In the genomic region with DNA sequence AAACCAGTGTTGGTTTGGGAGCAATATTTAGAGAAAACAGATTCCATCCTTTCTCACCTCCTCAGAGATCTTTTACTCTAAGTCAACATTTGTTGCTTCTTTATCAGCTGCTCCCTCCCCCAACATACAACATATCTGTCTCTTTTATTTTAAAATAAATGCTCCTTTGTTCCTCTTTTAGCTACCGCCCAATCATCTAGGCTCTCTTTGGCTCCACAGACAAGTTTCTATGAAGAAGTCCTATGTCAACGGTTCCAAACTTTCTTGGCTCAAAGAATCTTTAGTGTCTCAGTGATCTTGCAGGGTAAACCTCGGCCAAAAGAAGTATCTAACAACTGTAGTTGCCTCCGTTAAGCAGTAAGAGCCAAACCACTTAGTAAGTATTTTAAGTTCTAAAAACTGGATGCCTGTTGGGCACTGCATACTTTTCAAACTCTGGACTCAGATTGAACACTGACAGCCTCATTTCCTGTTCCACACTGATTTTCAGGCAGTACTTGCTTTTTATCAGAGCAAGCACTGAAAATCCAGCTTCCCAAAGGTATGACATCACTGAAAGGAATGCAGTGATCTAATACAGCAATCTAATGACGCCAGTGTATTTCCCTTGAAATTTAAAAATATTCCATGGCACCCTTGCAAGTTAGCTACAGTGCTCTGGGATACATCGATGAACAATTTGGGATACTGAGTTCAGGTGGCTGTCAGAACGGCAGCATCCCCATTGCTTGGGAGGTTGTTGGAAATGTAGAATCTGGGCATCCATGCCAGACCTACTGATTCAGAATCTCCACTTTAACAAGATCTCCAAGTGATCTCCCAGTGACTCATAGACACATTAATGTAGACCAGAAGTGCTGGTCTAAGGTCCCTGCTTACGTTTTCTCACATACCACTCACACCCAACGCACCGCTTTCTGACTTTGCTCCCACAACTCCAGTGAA, we compare ENCODE assay signal across 8 cellular contexts. TPM values are rescaled to one million over a fixed set of nuclear protein-coding genes. Genes with fewer than 3 reads are reported as not detected.
DNase-seq lines count a peak whose midpoint lies in the region; ATAC-seq and TF ChIP-seq lines count a peak whose summit lies in the region.

No MANE protein-coding gene starts in this region.

- H3K9me3 Mint-ChIP-seq in T-helper 2 cell treated with Interferon-gamma antibody and Interleukin-4, amounts not matched to agents 5 μg/mL and 100 μg/mL, for 36 hours: no peaks in the 10 kb centered on the region
- H3K9me3 Mint-ChIP-seq in activated naive CD4-positive, alpha-beta T cell treated with anti-CD3 and anti-CD28 coated beads, Interleukin-2, amount 50 U/mL, for 72 hours: peaks cover 0 to 5% of the 10 kb centered on the region in 2 donors

- no peaks in the 10 kb centered on the region for H3K27me3 ChIP-seq in foreskin keratinocyte
- H3K27me3 ChIP-seq in rectal smooth muscle tissue (ENCODE audit: control insufficient read depth, insufficient read depth, low read length): no peaks in the 10 kb centered on the region

- no peaks in the 10 kb centered on the region for H3K27me3 Mint-ChIP-seq in T-helper 2 cell treated with Interferon-gamma antibody and Interleukin-4, amounts not matched to agents 5 μg/mL and 100 μg/mL, for 36 hours (ENCODE audit: low read depth)

- no peak overlapping the region for H3K27ac Mint-ChIP-seq in T-helper 2 cell treated with Interferon-gamma antibody and Interleukin-4, amounts not matched to agents 5 μg/mL and 100 μg/mL, for 36 hours
- H3K27ac Mint-ChIP-seq in activated naive CD4-positive, alpha-beta T cell treated with anti-CD3 and anti-CD28 coated beads, Interleukin-2, amount 50 U/mL, for 72 hours: peak overlapping the region in 1 of 2 donors; percentile 1

- ATAC-seq in foreskin keratinocyte: peak; percentile 97
- ATAC-seq in activated naive CD4-positive, alpha-beta T cell treated with anti-CD3 and anti-CD28 coated beads, Interleukin-2, amount 50 U/mL, for 72 hours: no peak

- peak; percentile 95 for DNase-seq in EL
- DNase-seq in SK-N-MC (ENCODE audit: low read depth, low spot score): peak; percentile 20
- peak; percentile 91 to 96 for DNase-seq in foreskin keratinocyte
- DNase-seq in anterior cingulate cortex (lab: John Stamatoyannopoulos, UW): no peak
- DNase-seq in NCI-H1105 (lab: John Stamatoyannopoulos, UW): no peak
- DNase-seq in T-helper 2 cell treated with Interferon-gamma antibody and Interleukin-4, amounts not matched to agents 5 μg/mL and 100 μg/mL, for 36 hours (ENCODE audit: low spot score): no peak
- DNase-seq in activated naive CD4-positive, alpha-beta T cell treated with anti-CD3 and anti-CD28 coated beads, Interleukin-2, amount 50 U/mL, for 72 hours (ENCODE audit: low spot score in 2 of 2): no peak

- H3K4me3 Mint-ChIP-seq in T-helper 2 cell treated with Interferon-gamma antibody and Interleukin-4, amounts not matched to agents 5 μg/mL and 100 μg/mL, for 36 hours: no peak overlapping the region

- peaks cover 23% of the 10 kb centered on the region for H3K4me1 Mint-ChIP-seq in T-helper 2 cell treated with Interferon-gamma antibody and Interleukin-4, amounts not matched to agents 5 μg/mL and 100 μg/mL, for 36 hours (ENCODE audit: low read depth)

- H3K4me3 ChIP-seq in SK-N-MC (no peak overlapping the region), rectal smooth muscle tissue (ENCODE audit: low read length) (no peak overlapping the region)

- TF ChIP-seq CTCF in foreskin keratinocyte (conservative IDR thresholded peaks at IDR 0.05): no peak

- H3K27ac ChIP-seq in SK-N-MC: no peak overlapping the region; the same call in 1 of the 2 replicates
- peak overlapping the region; percentile 39 for H3K27ac ChIP-seq in foreskin keratinocyte
- H3K27ac ChIP-seq in rectal smooth muscle tissue (ENCODE audit: low read depth, low read length): peak overlapping the region; percentile 68

- H3K36me3 ChIP-seq in SK-N-MC (ENCODE audit: insufficient read depth, low read length) (no peaks in the 10 kb centered on the region), rectal smooth muscle tissue (ENCODE audit: control insufficient read depth, insufficient read depth, low read length) (no peaks in the 10 kb centered on the region)

- H3K4me1 ChIP-seq in foreskin keratinocyte (peaks cover 26% of the 10 kb centered on the region), rectal smooth muscle tissue (ENCODE audit: control insufficient read depth, insufficient read depth, low read length) (peaks cover 16% of the 10 kb centered on the region)

- no peaks in the 10 kb centered on the region for H3K9me3 ChIP-seq in SK-N-MC (ENCODE audit: low read depth, low read length)

- no peak overlapping the region for H3K9ac ChIP-seq in SK-N-MC (ENCODE audit: insufficient read length)
- no peak overlapping the region for H3K9ac ChIP-seq in rectal smooth muscle tissue (ENCODE audit: low read length)

- peaks cover 7% of the 10 kb centered on the region for H3K36me3 Mint-ChIP-seq in T-helper 2 cell treated with Interferon-gamma antibody and Interleukin-4, amounts not matched to agents 5 μg/mL and 100 μg/mL, for 36 hours (ENCODE audit: low read depth)
- H3K36me3 Mint-ChIP-seq in activated naive CD4-positive, alpha-beta T cell treated with anti-CD3 and anti-CD28 coated beads, Interleukin-2, amount 50 U/mL, for 72 hours: no peaks in the 10 kb centered on the region

RNA-seq across cellular contexts. Expression of gene EGLN1, which starts 26.8 kb away (rescaled TPM):
- total RNA-seq in foreskin keratinocyte: 18.6 and 19.5 TPM in 2 replicates
- 4.0 and 4.4 TPM in 2 replicates for polyA plus RNA-seq in foreskin keratinocyte
- total RNA-seq in activated naive CD4-positive, alpha-beta T cell treated with anti-CD3 and anti-CD28 coated beads, Interleukin-2, amount 50 U/mL, for 72 hours: 10 to 100 TPM in 1 of 2 donors, 1 to 10 TPM in 1; 3.8 to 36.1 TPM

RNA-seq across cellular contexts. Expression of gene SPRTN, which starts 57.2 kb away (rescaled TPM):
- 22.0 and 23.3 TPM in 2 replicates for total RNA-seq in foreskin keratinocyte
- polyA plus RNA-seq in foreskin keratinocyte: 7.3 and 7.6 TPM in 2 replicates
- 10 to 100 TPM in 1 of 2 donors, 1 to 10 TPM in 1; 7.4 to 13.5 TPM for total RNA-seq in activated naive CD4-positive, alpha-beta T cell treated with anti-CD3 and anti-CD28 coated beads, Interleukin-2, amount 50 U/mL, for 72 hours

RNA-seq across cellular contexts. Expression of gene EXOC8, which starts 57.7 kb away (rescaled TPM):
- 13.5 and 14.8 TPM in 2 replicates for total RNA-seq in foreskin keratinocyte
- polyA plus RNA-seq in foreskin keratinocyte: 3.0 and 3.3 TPM in 2 replicates
- 10 to 100 TPM; 14.1 to 18.7 TPM for total RNA-seq in activated naive CD4-positive, alpha-beta T cell treated with anti-CD3 and anti-CD28 coated beads, Interleukin-2, amount 50 U/mL, for 72 hours

Comparison
In these comparisons a context has a peak if more than half of its experiments do, and no peak if none do; other contexts are left out.
1. DNase-seq: peak in EL (single experiment), SK-N-MC (single experiment) and foreskin keratinocyte (2 of 2); none in anterior cingulate cortex (0 of 58), NCI-H1105 (single experiment), T-helper 2 cell treated with Interferon-gamma antibody and Interleukin-4, amounts not matched to agents 5 μg/mL and 100 μg/mL, for 36 hours (single experiment) and activated naive CD4-positive, alpha-beta T cell treated with anti-CD3 and anti-CD28 coated beads, Interleukin-2, amount 50 U/mL, for 72 hours (0 of 2).